ENCODE assay signal across 1 cellular context in the genomic region with DNA sequence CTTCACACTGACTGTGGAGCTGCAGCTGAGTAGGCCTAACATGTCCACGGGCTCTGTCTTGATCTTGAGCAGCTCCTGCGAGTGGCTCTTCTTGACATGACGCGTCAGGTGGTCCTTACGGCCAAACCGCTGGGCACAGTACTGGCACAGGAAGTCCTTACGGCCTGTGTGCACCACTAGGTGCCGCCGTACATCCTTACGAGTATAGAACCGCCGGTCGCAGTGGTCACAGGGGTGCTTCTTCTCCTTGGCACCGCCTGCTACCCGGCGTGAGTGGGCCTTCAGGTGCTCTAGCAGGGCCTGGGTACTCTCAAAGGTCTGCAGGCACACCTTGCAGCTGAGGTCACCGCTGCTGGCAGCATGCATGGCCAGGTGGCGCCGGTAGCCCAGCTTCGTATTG.
TF ChIP-seq lines count a peak whose summit lies in the region.

No MANE protein-coding gene starts in this region.

TF ChIP-seq in HepG2, 621 proteins besides CTCF, POLR2A, EP300 and RAD21:
- peak; percentile 96 for TF ChIP-seq ZBTB33 (CRISPR knock-in tag; IDR thresholded peaks at IDR 0.05)
- TF ChIP-seq STAG1 (CRISPR knock-in tag; IDR thresholded peaks at IDR 0.05) = peak; percentile 53
- TF ChIP-seq, protein P1, sequence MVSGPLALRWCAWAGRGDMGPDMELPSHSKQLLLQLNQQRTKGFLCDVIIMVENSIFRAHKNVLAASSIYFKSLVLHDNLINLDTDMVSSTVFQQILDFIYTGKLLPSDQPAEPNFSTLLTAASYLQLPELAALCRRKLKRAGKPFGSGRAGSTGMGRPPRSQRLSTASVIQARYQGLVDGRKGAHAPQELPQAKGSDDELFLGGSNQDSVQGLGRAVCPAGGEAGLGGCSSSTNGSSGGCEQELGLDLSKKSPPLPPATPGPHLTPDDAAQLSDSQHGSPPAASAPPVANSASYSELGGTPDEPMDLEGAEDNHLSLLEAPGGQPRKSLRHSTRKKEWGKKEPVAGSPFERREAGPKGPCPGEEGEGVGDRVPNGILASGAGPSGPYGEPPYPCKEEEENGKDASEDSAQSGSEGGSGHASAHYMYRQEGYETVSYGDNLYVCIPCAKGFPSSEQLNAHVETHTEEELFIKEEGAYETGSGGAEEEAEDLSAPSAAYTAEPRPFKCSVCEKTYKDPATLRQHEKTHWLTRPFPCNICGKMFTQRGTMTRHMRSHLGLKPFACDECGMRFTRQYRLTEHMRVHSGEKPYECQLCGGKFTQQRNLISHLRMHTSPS (CRISPR knock-in tag; IDR thresholded peaks at IDR 0.05; ENCODE audit: low read depth) = peak; percentile 49; the same call in 1 of the 2 replicates
- peak; percentile 39 for TF ChIP-seq AGO1 (IDR thresholded peaks at IDR 0.05; ENCODE audit: low read depth, low read length, poor library complexity, severe bottlenecking)
- peak; percentile 32; the same call in 1 of the 2 replicates for TF ChIP-seq POLR2G (IDR thresholded peaks at IDR 0.05; ENCODE audit: low read depth, low read length)
- peak; percentile 41; the same call in 1 of the 2 replicates for TF ChIP-seq ZBTB38 (CRISPR knock-in tag; IDR thresholded peaks at IDR 0.05)
- 0 out of 2 replicates have a peak, but pooled peaks have one; percentile 71 for TF ChIP-seq CHCHD3 (CRISPR knock-in tag; IDR thresholded peaks at IDR 0.05)
- TF ChIP-seq HNRNPL (IDR thresholded peaks at IDR 0.05; ENCODE audit: low read depth, low read length) = peak; percentile 64
- TF ChIP-seq, protein P2, sequence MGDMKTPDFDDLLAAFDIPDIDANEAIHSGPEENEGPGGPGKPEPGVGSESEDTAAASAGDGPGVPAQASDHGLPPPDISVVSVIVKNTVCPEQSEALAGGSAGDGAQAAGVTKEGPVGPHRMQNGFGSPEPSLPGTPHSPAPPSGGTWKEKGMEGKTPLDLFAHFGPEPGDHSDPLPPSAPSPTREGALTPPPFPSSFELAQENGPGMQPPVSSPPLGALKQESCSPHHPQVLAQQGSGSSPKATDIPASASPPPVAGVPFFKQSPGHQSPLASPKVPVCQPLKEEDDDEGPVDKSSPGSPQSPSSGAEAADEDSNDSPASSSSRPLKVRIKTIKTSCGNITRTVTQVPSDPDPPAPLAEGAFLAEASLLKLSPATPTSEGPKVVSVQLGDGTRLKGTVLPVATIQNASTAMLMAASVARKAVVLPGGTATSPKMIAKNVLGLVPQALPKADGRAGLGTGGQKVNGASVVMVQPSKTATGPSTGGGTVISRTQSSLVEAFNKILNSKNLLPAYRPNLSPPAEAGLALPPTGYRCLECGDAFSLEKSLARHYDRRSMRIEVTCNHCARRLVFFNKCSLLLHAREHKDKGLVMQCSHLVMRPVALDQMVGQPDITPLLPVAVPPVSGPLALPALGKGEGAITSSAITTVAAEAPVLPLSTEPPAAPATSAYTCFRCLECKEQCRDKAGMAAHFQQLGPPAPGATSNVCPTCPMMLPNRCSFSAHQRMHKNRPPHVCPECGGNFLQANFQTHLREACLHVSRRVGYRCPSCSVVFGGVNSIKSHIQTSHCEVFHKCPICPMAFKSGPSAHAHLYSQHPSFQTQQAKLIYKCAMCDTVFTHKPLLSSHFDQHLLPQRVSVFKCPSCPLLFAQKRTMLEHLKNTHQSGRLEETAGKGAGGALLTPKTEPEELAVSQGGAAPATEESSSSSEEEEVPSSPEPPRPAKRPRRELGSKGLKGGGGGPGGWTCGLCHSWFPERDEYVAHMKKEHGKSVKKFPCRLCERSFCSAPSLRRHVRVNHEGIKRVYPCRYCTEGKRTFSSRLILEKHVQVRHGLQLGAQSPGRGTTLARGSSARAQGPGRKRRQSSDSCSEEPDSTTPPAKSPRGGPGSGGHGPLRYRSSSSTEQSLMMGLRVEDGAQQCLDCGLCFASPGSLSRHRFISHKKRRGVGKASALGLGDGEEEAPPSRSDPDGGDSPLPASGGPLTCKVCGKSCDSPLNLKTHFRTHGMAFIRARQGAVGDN (CRISPR knock-in tag; IDR thresholded peaks at IDR 0.05) = peak; percentile 40
- TF ChIP-seq RBFOX2 (IDR thresholded peaks at IDR 0.05; ENCODE audit: low read depth, low read length) = 0 out of 2 replicates have a peak, but pooled peaks have one; percentile 34
- TF ChIP-seq MATR3 (CRISPR knock-in tag; IDR thresholded peaks at IDR 0.05) = 0 out of 2 replicates have a peak, but pooled peaks have one; percentile 74
- TF ChIP-seq HOXA3 (CRISPR knock-in tag; IDR thresholded peaks at IDR 0.05) = 0 out of 2 replicates have a peak, but pooled peaks have one; percentile 25
- 0 out of 2 replicates have a peak, but pooled peaks have one; percentile 23 for TF ChIP-seq ZNF446 (CRISPR knock-in tag; IDR thresholded peaks at IDR 0.05)
